In genomic region chr17:80117491-80118401, GRCh38 we compare ENCODE assay signal across 23 cellular contexts. TPM values are rescaled to one million over a fixed set of nuclear protein-coding genes. Genes with fewer than 3 reads are reported as not detected.
A peak's percentile ranks its signal among the peaks of the same experiment; 100 is the strongest.
DNase-seq lines count a peak whose midpoint lies in the region; ATAC-seq lines count a peak whose summit lies in the region.
"Had no signal": no experiment of that assay in that cellular context is flagged by ENCODE, and none has a peak within 500 bp of the region (broad histone marks: within the 10 kb centered on the region; RNA-seq: fewer than 3 reads in every experiment).

No MANE protein-coding gene starts in this region.

- peaks cover 25% of the 10 kb centered on the region for H3K36me3 ChIP-seq in NT2/D1 (ENCODE audit: insufficient read depth, insufficient read length, low read length)
- H3K36me3 ChIP-seq: prostate gland, transverse colon had no signal

- ATAC-seq in esophagus mucosa, result peak; percentile 27
- ATAC-seq in GM21576 (IDR thresholded peaks at IDR 0.05; ENCODE audit: unreplicated experiment), result no peak
- ATAC-seq: activated T-cell treated with anti-CD3 and anti-CD28 coated beads, Interleukin-2, amount 50 U/mL, for 72 hours had no signal

- 0 out of 2 replicates have a peak, but pooled peaks cover 11% of the 10 kb centered on the region for H3K9me3 ChIP-seq in NT2/D1 (ENCODE audit: insufficient read depth, low read length)
- H3K9me3 ChIP-seq: prostate gland, sigmoid colon, transverse colon had no signal

- intact Hi-C loops in posterior vena cava (cut with DNase I), result no loop called here

- H3K27me3 ChIP-seq in NT2/D1 (ENCODE audit: insufficient read depth, insufficient read length), result no peaks in the 10 kb centered on the region
- H3K27me3 ChIP-seq: heart right ventricle, sigmoid colon, stomach, transverse colon had no signal

- peak; percentile 42 for DNase-seq in D341Med (ENCODE audit: low spot score)
- no peak for DNase-seq in NT2/D1 (ENCODE audit: low read depth, low spot score)
- peak; percentile 74 for DNase-seq in posterior vena cava (ENCODE audit: low spot score)
- DNase-seq in NCI-H82 (lab: John Stamatoyannopoulos, UW), result no peak
- no peak for DNase-seq in DMS153 (lab: John Stamatoyannopoulos, UW)
- DNase-seq in ecto neural progenitor cell (ENCODE audit: low spot score), result no peak
- DNase-seq: activated CD4-positive, alpha-beta T cell treated with anti-CD3 and anti-CD28 coated beads, Interleukin-2, amount 50 U/mL, for 1 hour; activated naive CD4-positive, alpha-beta T cell treated with anti-CD3 and anti-CD28 coated beads for 36 hours; activated T-cell treated with anti-CD3 and anti-CD28 coated beads, Interleukin-2, amount 50 U/mL, for 72 hours; amygdala; DMS53; effector memory CD4-positive, alpha-beta T cell; foreskin fibroblast; heart right ventricle; NCI-H146; NCI-H2107; NCI-H774; stomach; transverse colon had no signal

- peaks cover 15% of the 10 kb centered on the region for H3K4me1 ChIP-seq in NT2/D1 (ENCODE audit: insufficient read depth, insufficient read length)
- H3K4me1 ChIP-seq: heart right ventricle, prostate gland, sigmoid colon, stomach, transverse colon had no signal

- H3K9ac ChIP-seq in NT2/D1 (ENCODE audit: insufficient read length, low read depth), result peak overlapping the region; percentile 18

- H3K4me3 ChIP-seq in NT2/D1 (ENCODE audit: insufficient read length, low read depth), result no peak overlapping the region
- H3K4me3 ChIP-seq: heart right ventricle, prostate gland, sigmoid colon, stomach, transverse colon had no signal

RNA-seq across cellular contexts. Expression of gene GAA, which starts 16.4 kb away (rescaled TPM):
- total RNA-seq in esophagus mucosa (13.2 TPM), posterior vena cava (10 to 100 TPM; 38.7 to 42.8 TPM)

RNA-seq across cellular contexts. Expression of gene EIF4A3, which starts 29.2 kb away (rescaled TPM):
- total RNA-seq in esophagus mucosa, result 93.3 TPM
- total RNA-seq in posterior vena cava, result 10 to 100 TPM; 48.8 to 50.5 TPM

RNA-seq across cellular contexts. Expression of gene CARD14, which starts 52.1 kb away (rescaled TPM):
- total RNA-seq in esophagus mucosa, result 23.8 TPM
- under 1 TPM in 1 of 2 donors, not detected in 1; 0.24 TPM for total RNA-seq in posterior vena cava
- total RNA-seq: activated naive CD4-positive, alpha-beta T cell treated with anti-CD3 and anti-CD28 coated beads for 36 hours; sigmoid colon had no signal

Comparison
In these comparisons a context has a peak if more than half of its experiments do, and no peak if none do; other contexts are left out.
1. DNase-seq: peak in D341Med (single experiment) and posterior vena cava (single experiment); none in NT2/D1 (single experiment), NCI-H82 (single experiment), DMS153 (single experiment) and ecto neural progenitor cell (single experiment).
2. RNA of gene CARD14, which starts 52.1 kb away (total RNA-seq): 23.8 TPM in esophagus mucosa (single experiment); 0.24 TPM in posterior vena cava; every median in the first group is over 10 times any median in the second.